In the genomic region with DNA sequence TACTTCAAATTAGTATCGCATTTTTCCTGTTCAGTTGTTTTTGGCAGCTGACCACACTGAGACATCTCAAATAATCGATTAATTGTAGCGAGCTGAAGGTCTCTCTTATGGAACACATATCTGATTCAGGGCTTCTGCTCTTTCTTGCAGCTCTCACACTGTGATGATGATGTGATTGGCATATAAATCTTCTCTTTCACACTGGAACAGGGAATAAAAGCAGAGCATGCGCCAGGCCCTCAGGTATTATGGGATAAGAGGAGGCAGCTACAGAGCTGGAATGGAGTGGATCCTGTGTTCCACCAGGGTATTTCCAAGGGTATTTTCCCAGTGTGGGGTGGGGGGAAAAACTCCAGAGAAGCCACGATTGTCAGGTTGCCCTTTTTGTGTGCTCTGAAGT, we compare ENCODE assay signal across 33 cellular contexts.
"Had no signal": no experiment of that assay in that cellular context is flagged by ENCODE, and none has a peak within 500 bp of the region (broad histone marks: within the 10 kb centered on the region; RNA-seq: fewer than 3 reads in every experiment).

No MANE protein-coding gene starts in this region.

- H3K4me3 Mint-ChIP-seq: activated B cell treated with CpG ODN at 0.5 μM for 24 hours; activated CD8-positive, alpha-beta T cell treated with anti-CD3 and anti-CD28 coated beads for 36 hours; activated naive CD8-positive, alpha-beta T cell; activated T-cell treated with anti-CD3 and anti-CD28 coated beads, Interleukin-2, amount 50 U/mL, for 4 hours; activated T-helper 17 cell treated with anti-CD3 and anti-CD28 coated beads, Interleukin-2, amount 50 U/mL, for 72 hours; central memory CD8-positive, alpha-beta T cell; dendritic cell treated with granulocyte-macrophage colony-stimulating factor and Interleukin-4, amounts not matched to agents 40 ng/mL and 50 ng/mL, for 4 days; endodermal cell; T-helper 17 cell; T-helper 2 cell treated with Interferon-gamma antibody and Interleukin-4, amounts not matched to agents 5 μg/mL and 100 μg/mL, for 36 hours had no signal

- H3K27ac ChIP-seq: brain microvascular endothelial cell, coronary artery, dorsolateral prefrontal cortex, foreskin keratinocyte, gastrocnemius medialis, heart left ventricle, WERI-Rb-1 had no signal

- H3K36me3 ChIP-seq: brain microvascular endothelial cell, gastrocnemius medialis, heart left ventricle, WERI-Rb-1 had no signal

- H3K27ac Mint-ChIP-seq: activated B cell treated with CpG ODN at 0.5 μM for 24 hours; activated CD8-positive, alpha-beta T cell treated with anti-CD3 and anti-CD28 coated beads for 36 hours; activated naive CD8-positive, alpha-beta T cell; activated T-helper 17 cell treated with anti-CD3 and anti-CD28 coated beads, Interleukin-2, amount 50 U/mL, for 72 hours; dendritic cell treated with granulocyte-macrophage colony-stimulating factor and Interleukin-4, amounts not matched to agents 40 ng/mL and 50 ng/mL, for 4 days; endodermal cell; T-helper 17 cell; T-helper 2 cell treated with Interferon-gamma antibody and Interleukin-4, amounts not matched to agents 5 μg/mL and 100 μg/mL, for 36 hours had no signal

- FAIRE-seq: bronchial epithelial cell had no signal

- H3K9me3 ChIP-seq: gastrocnemius medialis had no signal

- H3K27me3 Mint-ChIP-seq: activated B cell treated with CpG ODN at 0.5 μM for 24 hours; activated CD8-positive, alpha-beta T cell treated with anti-CD3 and anti-CD28 coated beads for 36 hours; activated naive CD8-positive, alpha-beta T cell; activated T-helper 17 cell treated with anti-CD3 and anti-CD28 coated beads, Interleukin-2, amount 50 U/mL, for 72 hours; central memory CD8-positive, alpha-beta T cell; dendritic cell treated with granulocyte-macrophage colony-stimulating factor and Interleukin-4, amounts not matched to agents 40 ng/mL and 50 ng/mL, for 4 days; T-helper 17 cell had no signal

- H3K4me1 Mint-ChIP-seq: activated B cell treated with CpG ODN at 0.5 μM for 24 hours; activated T-helper 17 cell treated with anti-CD3 and anti-CD28 coated beads, Interleukin-2, amount 50 U/mL, for 72 hours; endodermal cell; T-helper 17 cell had no signal

- H3K36me3 Mint-ChIP-seq: activated naive CD8-positive, alpha-beta T cell had no signal

- ATAC-seq: activated CD4-positive, CD25-positive, alpha-beta regulatory T cell treated with anti-CD3 and anti-CD28 coated beads, Interleukin-2, amount 50 U/mL, for 24 hours; activated CD8-positive, alpha-beta T cell treated with anti-CD3 and anti-CD28 coated beads for 36 hours; activated T-cell treated with anti-CD3 and anti-CD28 coated beads, Interleukin-2, amount 50 U/mL, for 4 hours; activated T-helper 17 cell treated with anti-CD3 and anti-CD28 coated beads, Interleukin-2, amount 50 U/mL, for 72 hours; esophagus mucosa; foreskin keratinocyte; gastrocnemius medialis; heart left ventricle; T-helper 17 cell had no signal

- H3K4me1 ChIP-seq: foreskin keratinocyte, gastrocnemius medialis, heart left ventricle had no signal

- H3K4me3 ChIP-seq: coronary artery, dorsolateral prefrontal cortex, gastrocnemius medialis, heart left ventricle had no signal

- H3K27me3 ChIP-seq: brain microvascular endothelial cell, foreskin keratinocyte, gastrocnemius medialis, heart left ventricle had no signal

- DNase-seq: activated B cell treated with CpG ODN at 0.5 μM for 24 hours; activated CD4-positive, alpha-beta T cell treated with anti-CD3 and anti-CD28 coated beads for 48 hours; activated CD4-positive, alpha-beta T cell treated with anti-CD3 and anti-CD28 coated beads, Interleukin-2, amount 50 U/mL, for 1 hour; activated CD4-positive, alpha-beta T cell treated with anti-CD3 and anti-CD28 coated beads, Interleukin-2, amount 50 U/mL, for 48 hours; activated CD8-positive, alpha-beta memory T cell treated with anti-CD3 and anti-CD28 coated beads for 24 hours; activated CD8-positive, alpha-beta T cell treated with anti-CD3 and anti-CD28 coated beads for 36 hours; activated effector memory CD4-positive, alpha-beta T cell treated with Interleukin-2 at 50 U/mL for 16 hours; activated gamma-delta T cell treated with Interleukin-2 at 50 U/mL for 16 hours; activated naive CD4-positive, alpha-beta T cell treated with anti-CD3 and anti-CD28 coated beads, Interleukin-2, amount 50 U/mL, for 16 hours; activated naive CD4-positive, alpha-beta T cell treated with Interleukin-2 at 50 U/mL for 16 hours; activated T-cell treated with anti-CD3 and anti-CD28 coated beads, Interleukin-2, amount 50 U/mL, for 4 hours; amniotic stem cell; anterior cingulate cortex; brain microvascular endothelial cell; dorsolateral prefrontal cortex; effector memory CD4-positive, alpha-beta T cell; endodermal cell; foreskin keratinocyte; gastrocnemius medialis; glutamatergic neuron; heart left ventricle; T-helper 17 cell; T1000; WERI-Rb-1 had no signal

- H3K9me3 Mint-ChIP-seq: activated T-helper 17 cell treated with anti-CD3 and anti-CD28 coated beads, Interleukin-2, amount 50 U/mL, for 72 hours; T-helper 2 cell treated with Interferon-gamma antibody and Interleukin-4, amounts not matched to agents 5 μg/mL and 100 μg/mL, for 36 hours had no signal
